Comparison of ENCODE assay signal across 1 cellular context in genomic region chr4:2961411-2962098, GRCh38.
TF ChIP-seq lines count a peak whose summit lies in the region.

No MANE protein-coding gene starts in this region.

TF ChIP-seq in GM23338, 12 proteins besides CTCF, POLR2A, EP300 and RAD21 (continued from another document):
- TF ChIP-seq ZNF462 (CRISPR knock-in tag; IDR thresholded peaks at IDR 0.05) (no peak), POLR2AphosphoS5 (IDR thresholded peaks at IDR 0.05; ENCODE audit: low read depth) (no peak), STAT1 (IDR thresholded peaks at IDR 0.05; ENCODE audit: unreplicated experiment) (no peak), ZNF114 (CRISPR knock-in tag; IDR thresholded peaks at IDR 0.05) (no peak)
